ENCODE assay signal across 1 cellular context in the genomic region with DNA sequence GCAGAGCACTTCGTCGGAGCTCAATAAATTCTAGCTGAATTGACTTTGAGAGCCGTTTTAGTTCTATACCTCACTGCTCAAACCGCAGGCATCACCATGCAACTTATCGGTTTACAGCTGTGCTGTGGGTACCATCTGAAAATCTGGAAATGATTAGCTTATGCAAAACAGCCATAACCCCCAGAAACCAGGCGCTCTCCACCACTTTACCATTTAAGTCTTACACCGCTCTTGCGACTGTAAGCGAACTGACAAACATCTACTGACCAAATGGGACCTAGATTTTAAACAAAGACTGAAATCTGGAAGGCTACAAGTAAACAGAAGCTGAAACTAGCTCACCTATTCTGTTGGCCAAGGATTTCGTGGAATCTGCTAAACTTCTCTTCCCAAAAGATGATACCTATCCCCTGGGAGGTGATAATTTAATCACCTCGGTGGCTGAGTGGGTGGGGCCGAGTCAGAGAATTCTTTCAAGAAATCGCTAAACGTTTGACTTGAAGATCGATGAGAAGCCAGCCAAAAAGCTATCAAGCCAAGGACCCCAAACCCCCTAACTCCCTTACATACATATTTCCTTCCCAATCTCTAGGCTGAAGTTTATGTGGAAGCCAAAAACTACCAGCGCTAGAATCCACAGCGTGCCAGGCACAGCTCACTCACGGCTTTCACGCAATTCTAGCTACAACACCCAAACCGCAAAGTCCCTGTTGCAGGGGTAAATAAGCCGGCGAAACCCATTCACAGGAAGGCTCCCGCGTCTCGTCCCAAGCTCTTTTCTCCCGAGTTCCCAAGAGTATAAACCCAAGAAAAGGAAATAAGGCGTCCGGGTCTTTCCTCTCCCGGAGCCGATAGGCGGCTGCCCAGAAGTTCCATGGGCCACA.
TF ChIP-seq lines count a peak whose summit lies in the region.

No MANE protein-coding gene starts in this region.

TF ChIP-seq in GM12878, 131 proteins besides CTCF, POLR2A, EP300 and RAD21 (continued from another document):
- TF ChIP-seq SKIL (IDR thresholded peaks at IDR 0.05; ENCODE audit: low read depth, poor library complexity, severe bottlenecking) (peak; percentile 44), SMAD5 (IDR thresholded peaks at IDR 0.05; ENCODE audit: low read depth) (no peak), CBX5 (IDR thresholded peaks at IDR 0.05; ENCODE audit: low read depth) (no peak), BHLHE40 (IDR thresholded peaks at IDR 0.05; ENCODE audit: borderline replicate concordance in 1 of 2, low read depth in 2 of 2, low read length in 1 of 2) (peak in 1 of 2 experiments; percentile 36; a peak in 1 of 4 replicates), CBFB (IDR thresholded peaks at IDR 0.05; ENCODE audit: low read depth) (peak; percentile 85), YBX1 (IDR thresholded peaks at IDR 0.05) (no peak), IKZF1 (conservative IDR thresholded peaks at IDR 0.05) (peak; percentile 23; the same call in 1 of the 2 replicates), MYB (IDR thresholded peaks at IDR 0.05; ENCODE audit: borderline replicate concordance, low read depth, low read length) (no peak), KLF5 (IDR thresholded peaks at IDR 0.05; ENCODE audit: partially characterized antibody) (no peak), ETV6 (conservative IDR thresholded peaks at IDR 0.05 in 1 of 2, IDR thresholded peaks at IDR 0.05 in 1 of 2; ENCODE audit: borderline replicate concordance in 1 of 2, low read depth in 1 of 2) (no peak), TCF12 (IDR thresholded peaks at IDR 0.05; ENCODE audit: low read depth, low read length) (peak; percentile 70; the same call in 1 of the 2 replicates), SMC3 (IDR thresholded peaks at IDR 0.05; ENCODE audit: borderline replicate concordance, low read length) (no peak), RCOR1 (conservative IDR thresholded peaks at IDR 0.05; ENCODE audit: low read depth, low read length) (no peak), MEF2A (IDR thresholded peaks at IDR 0.05; ENCODE audit: insufficient read depth, low read depth, low read length) (0 out of 2 replicates have a peak, but pooled peaks have one; percentile 27), EED (IDR thresholded peaks at IDR 0.05; ENCODE audit: low read depth) (peak; percentile 28; the same call in 1 of the 2 replicates), SMAD1 (IDR thresholded peaks at IDR 0.05; ENCODE audit: low read depth, partially characterized antibody) (peak; percentile 48), NR2C1 (IDR thresholded peaks at IDR 0.05) (no peak), MXI1 (IDR thresholded peaks at IDR 0.05; ENCODE audit: low read depth, low read length) (no peak), FOXM1 (IDR thresholded peaks at IDR 0.05; ENCODE audit: low read depth, low read length) (0 out of 2 replicates have a peak, but pooled peaks have one; percentile 16), NR2C2 (IDR thresholded peaks at IDR 0.05; ENCODE audit: borderline replicate concordance, control insufficient read depth, insufficient read length, low read depth) (no peak), HDAC2 (IDR thresholded peaks at IDR 0.05) (no peak), STAT3 (IDR thresholded peaks at IDR 0.05; ENCODE audit: low read depth, low read length) (no peak), JUND (IDR thresholded peaks at IDR 0.05; ENCODE audit: low read depth, low read length) (no peak), NFXL1 (IDR thresholded peaks at IDR 0.05; ENCODE audit: borderline replicate concordance) (no peak)
- TF ChIP-seq, protein P1, sequence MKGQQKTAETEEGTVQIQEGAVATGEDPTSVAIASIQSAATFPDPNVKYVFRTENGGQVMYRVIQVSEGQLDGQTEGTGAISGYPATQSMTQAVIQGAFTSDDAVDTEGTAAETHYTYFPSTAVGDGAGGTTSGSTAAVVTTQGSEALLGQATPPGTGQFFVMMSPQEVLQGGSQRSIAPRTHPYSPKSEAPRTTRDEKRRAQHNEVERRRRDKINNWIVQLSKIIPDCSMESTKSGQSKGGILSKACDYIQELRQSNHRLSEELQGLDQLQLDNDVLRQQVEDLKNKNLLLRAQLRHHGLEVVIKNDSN (IDR thresholded peaks at IDR 0.05; ENCODE audit: borderline replicate concordance, extremely low read length, insufficient read depth, low read depth, low read length), result no peak
- TF ChIP-seq, protein P2, sequence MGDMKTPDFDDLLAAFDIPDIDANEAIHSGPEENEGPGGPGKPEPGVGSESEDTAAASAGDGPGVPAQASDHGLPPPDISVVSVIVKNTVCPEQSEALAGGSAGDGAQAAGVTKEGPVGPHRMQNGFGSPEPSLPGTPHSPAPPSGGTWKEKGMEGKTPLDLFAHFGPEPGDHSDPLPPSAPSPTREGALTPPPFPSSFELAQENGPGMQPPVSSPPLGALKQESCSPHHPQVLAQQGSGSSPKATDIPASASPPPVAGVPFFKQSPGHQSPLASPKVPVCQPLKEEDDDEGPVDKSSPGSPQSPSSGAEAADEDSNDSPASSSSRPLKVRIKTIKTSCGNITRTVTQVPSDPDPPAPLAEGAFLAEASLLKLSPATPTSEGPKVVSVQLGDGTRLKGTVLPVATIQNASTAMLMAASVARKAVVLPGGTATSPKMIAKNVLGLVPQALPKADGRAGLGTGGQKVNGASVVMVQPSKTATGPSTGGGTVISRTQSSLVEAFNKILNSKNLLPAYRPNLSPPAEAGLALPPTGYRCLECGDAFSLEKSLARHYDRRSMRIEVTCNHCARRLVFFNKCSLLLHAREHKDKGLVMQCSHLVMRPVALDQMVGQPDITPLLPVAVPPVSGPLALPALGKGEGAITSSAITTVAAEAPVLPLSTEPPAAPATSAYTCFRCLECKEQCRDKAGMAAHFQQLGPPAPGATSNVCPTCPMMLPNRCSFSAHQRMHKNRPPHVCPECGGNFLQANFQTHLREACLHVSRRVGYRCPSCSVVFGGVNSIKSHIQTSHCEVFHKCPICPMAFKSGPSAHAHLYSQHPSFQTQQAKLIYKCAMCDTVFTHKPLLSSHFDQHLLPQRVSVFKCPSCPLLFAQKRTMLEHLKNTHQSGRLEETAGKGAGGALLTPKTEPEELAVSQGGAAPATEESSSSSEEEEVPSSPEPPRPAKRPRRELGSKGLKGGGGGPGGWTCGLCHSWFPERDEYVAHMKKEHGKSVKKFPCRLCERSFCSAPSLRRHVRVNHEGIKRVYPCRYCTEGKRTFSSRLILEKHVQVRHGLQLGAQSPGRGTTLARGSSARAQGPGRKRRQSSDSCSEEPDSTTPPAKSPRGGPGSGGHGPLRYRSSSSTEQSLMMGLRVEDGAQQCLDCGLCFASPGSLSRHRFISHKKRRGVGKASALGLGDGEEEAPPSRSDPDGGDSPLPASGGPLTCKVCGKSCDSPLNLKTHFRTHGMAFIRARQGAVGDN (IDR thresholded peaks at IDR 0.05), result no peak
- TF ChIP-seq, protein P3, sequence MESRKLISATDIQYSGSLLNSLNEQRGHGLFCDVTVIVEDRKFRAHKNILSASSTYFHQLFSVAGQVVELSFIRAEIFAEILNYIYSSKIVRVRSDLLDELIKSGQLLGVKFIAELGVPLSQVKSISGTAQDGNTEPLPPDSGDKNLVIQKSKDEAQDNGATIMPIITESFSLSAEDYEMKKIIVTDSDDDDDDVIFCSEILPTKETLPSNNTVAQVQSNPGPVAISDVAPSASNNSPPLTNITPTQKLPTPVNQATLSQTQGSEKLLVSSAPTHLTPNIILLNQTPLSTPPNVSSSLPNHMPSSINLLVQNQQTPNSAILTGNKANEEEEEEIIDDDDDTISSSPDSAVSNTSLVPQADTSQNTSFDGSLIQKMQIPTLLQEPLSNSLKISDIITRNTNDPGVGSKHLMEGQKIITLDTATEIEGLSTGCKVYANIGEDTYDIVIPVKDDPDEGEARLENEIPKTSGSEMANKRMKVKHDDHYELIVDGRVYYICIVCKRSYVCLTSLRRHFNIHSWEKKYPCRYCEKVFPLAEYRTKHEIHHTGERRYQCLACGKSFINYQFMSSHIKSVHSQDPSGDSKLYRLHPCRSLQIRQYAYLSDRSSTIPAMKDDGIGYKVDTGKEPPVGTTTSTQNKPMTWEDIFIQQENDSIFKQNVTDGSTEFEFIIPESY (IDR thresholded peaks at IDR 0.05), result no peak
- TF ChIP-seq, protein P4, sequence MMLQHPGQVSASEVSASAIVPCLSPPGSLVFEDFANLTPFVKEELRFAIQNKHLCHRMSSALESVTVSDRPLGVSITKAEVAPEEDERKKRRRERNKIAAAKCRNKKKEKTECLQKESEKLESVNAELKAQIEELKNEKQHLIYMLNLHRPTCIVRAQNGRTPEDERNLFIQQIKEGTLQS (IDR thresholded peaks at IDR 0.05; ENCODE audit: borderline replicate concordance, extremely low read depth, low read depth, low read length), result no peak
- TF ChIP-seq, protein P5, sequence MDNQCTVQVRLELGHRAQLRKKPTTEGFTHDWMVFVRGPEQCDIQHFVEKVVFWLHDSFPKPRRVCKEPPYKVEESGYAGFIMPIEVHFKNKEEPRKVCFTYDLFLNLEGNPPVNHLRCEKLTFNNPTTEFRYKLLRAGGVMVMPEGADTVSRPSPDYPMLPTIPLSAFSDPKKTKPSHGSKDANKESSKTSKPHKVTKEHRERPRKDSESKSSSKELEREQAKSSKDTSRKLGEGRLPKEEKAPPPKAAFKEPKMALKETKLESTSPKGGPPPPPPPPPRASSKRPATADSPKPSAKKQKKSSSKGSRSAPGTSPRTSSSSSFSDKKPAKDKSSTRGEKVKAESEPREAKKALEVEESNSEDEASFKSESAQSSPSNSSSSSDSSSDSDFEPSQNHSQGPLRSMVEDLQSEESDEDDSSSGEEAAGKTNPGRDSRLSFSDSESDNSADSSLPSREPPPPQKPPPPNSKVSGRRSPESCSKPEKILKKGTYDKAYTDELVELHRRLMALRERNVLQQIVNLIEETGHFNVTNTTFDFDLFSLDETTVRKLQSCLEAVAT (IDR thresholded peaks at IDR 0.05), result no peak
